ENCODE assay signal across 9 cellular contexts in the genomic region with DNA sequence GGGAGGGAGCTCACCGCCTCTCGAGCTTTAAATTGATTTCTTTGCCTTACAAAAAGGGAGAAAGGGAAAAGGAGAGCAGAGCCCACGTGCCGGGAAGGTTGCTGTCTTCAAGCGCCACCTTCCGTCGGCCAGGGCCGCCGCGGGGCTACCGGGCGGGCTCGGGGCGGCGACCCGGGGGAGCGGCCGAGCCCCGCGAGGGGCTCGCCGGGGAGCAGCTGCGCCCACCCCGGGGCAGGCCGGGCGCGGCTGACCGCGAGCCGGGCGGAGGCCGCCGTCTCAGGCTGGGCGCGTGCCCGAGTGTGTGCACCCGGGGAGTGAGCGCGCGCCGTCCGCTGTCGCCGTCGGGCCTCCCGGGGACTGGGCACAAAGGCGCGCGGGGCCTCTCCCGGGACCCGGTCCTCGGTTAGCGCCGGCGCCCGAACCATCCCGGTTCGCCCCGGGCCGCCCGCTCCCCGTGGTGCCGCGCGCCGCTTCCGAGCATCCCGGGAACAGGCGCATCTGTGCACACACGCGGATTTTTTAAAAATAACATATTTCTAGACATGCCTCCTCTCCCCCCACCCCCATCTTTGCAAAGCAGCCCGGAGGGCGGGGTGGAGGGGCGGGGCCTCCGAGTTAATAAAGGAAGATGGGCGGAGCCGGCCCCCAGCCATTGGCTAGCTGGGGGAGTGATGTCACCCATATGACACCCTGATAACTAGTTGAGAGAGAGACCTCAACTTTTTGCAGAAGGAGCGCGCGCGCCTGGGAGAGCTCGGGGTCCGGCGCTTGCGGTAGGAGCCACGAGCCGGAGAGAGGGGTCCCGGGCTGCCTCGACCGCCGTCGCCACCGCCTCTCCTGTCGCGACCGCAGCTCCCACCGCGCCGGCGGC. TPM values are rescaled to one million over a fixed set of nuclear protein-coding genes. Genes with fewer than 3 reads are reported as not detected.
DNase-seq lines count a peak whose midpoint lies in the region; ATAC-seq and TF ChIP-seq lines count a peak whose summit lies in the region.
"Had no signal": no experiment of that assay in that cellular context is flagged by ENCODE, and none has a peak within 500 bp of the region (broad histone marks: within the 10 kb centered on the region; RNA-seq: fewer than 3 reads in every experiment).

A gene (plus strand): TSS at position 726 of the 871 bp plus-strand sequence. CDS start 338 bp downstream, outside the sequence.

- DNase-seq in BE2C, result peak; percentile 77
- peak; percentile 93 for DNase-seq in NCI-H146 treated with DMSO at 0.1 percent for 48 hours (lab: John Stamatoyannopoulos, UW; ENCODE audit: unreplicated experiment)
- peak; percentile 70 for DNase-seq in kidney epithelial cell (ENCODE audit: low read depth)
- DNase-seq in colonic mucosa, result no peak
- no peak for DNase-seq in GOT3 (lab: John Stamatoyannopoulos, UW)

- H3K27me3 Mint-ChIP-seq in brain, result peaks cover 43% of the 10 kb centered on the region

- H3K4me1 Mint-ChIP-seq in brain, result peaks cover 34% of the 10 kb centered on the region

- H3K4me3 ChIP-seq in BE2C (ENCODE audit: low read depth, low read length) (peak within 1 kb of the TSS; percentile 41), kidney epithelial cell (ENCODE audit: low read depth, low read length) (peak within 1 kb of the TSS; percentile 68), urinary bladder (ENCODE audit: low read depth, low read length) (peak within 1 kb of the TSS; percentile 30), colonic mucosa (no peak within 1 kb of the TSS)
- H3K4me3 ChIP-seq: GM12878 had no signal

- peaks cover 25% of the 10 kb centered on the region for H3K36me3 Mint-ChIP-seq in brain

- no peaks in the 10 kb centered on the region for H3K36me3 ChIP-seq in BE2C
- no peaks in the 10 kb centered on the region for H3K36me3 ChIP-seq in kidney epithelial cell (ENCODE audit: control insufficient read depth, insufficient read depth, low read length)
- no peaks in the 10 kb centered on the region for H3K36me3 ChIP-seq in urinary bladder (ENCODE audit: insufficient read depth)
- H3K36me3 ChIP-seq in colonic mucosa, result no peaks in the 10 kb centered on the region

- H3K9ac ChIP-seq in colonic mucosa (ENCODE audit: low read depth in 2 of 2, low read length in 2 of 2), result no peak within 1 kb of the TSS

- peaks cover 0 to 20% (median 7%) of the 10 kb centered on the region in 5 experiments for H3K9me3 Mint-ChIP-seq in brain

- no peak within 1 kb of the TSS for H3K27ac ChIP-seq in urinary bladder (ENCODE audit: low read depth)
- H3K27ac ChIP-seq in colonic mucosa, result no peak within 1 kb of the TSS

- H3K4me3 Mint-ChIP-seq in brain, result peak within 1 kb of the TSS; percentile 94 to 99 (median 98)

- H3K27ac Mint-ChIP-seq in brain, result peak within 1 kb of the TSS; percentile 98 to 100 (median 99)

- H3K9me3 ChIP-seq in BE2C (no peaks in the 10 kb centered on the region), colonic mucosa (no peaks in the 10 kb centered on the region)

- intact Hi-C loops in colonic mucosa (cut with DNase I), result no loop called here

- TF ChIP-seq CTCF in BE2C (IDR thresholded peaks at IDR 0.05; ENCODE audit: low read depth, low read length) (no peak; the same call in 1 of the 2 replicates), brain (conservative IDR thresholded peaks at IDR 0.05) (peak; percentile 55 to 56), kidney epithelial cell (IDR thresholded peaks at IDR 0.05; ENCODE audit: insufficient read depth, low read length, poor library complexity, severe bottlenecking) (peak; percentile 31), colonic mucosa (IDR thresholded peaks at IDR 0.05) (no peak)

- H3K27me3 ChIP-seq in BE2C (peaks cover 68% of the 10 kb centered on the region), kidney epithelial cell (ENCODE audit: control insufficient read depth, insufficient read depth, low read length) (no peaks in the 10 kb centered on the region), colonic mucosa (peaks cover 33% of the 10 kb centered on the region)

- 2% methylated on average over 100 of the region's 100 CpGs for WGBS in urinary bladder

- H3K4me1 ChIP-seq in BE2C (no peaks in the 10 kb centered on the region), urinary bladder (ENCODE audit: insufficient read depth) (no peaks in the 10 kb centered on the region), colonic mucosa (no peaks in the 10 kb centered on the region)

- no peak for ATAC-seq in GM18502 (IDR thresholded peaks at IDR 0.05; ENCODE audit: poor library complexity, unreplicated experiment)
- ATAC-seq: GM12878 had no signal

RNA-seq across cellular contexts. Expression of the gene that starts here (rescaled TPM):
- polyA plus RNA-seq in BE2C (2012; ENCODE audit: insufficient read depth, insufficient read length, low read depth), result 11.6 TPM
- polyA plus RNA-seq in brain (ENCODE audit: insufficient read depth, low read depth, low replicate concordance), result 14.3 TPM
- 75.6 and 81.7 TPM in 2 replicates for total RNA-seq in kidney epithelial cell
- total RNA-seq in urinary bladder, result 9.8 TPM
- polyA plus RNA-seq in urinary bladder, result 0.01 TPM
- total RNA-seq in colonic mucosa, result under 1 TPM in 1 of 2 donors, not detected in 1; 0.35 TPM

Comparison
In these comparisons a context has a peak if more than half of its experiments do, and no peak if none do; other contexts are left out.
1. RNA of the gene that starts here (polyA plus RNA-seq): 14.3 TPM in brain (single experiment); 0.01 TPM in urinary bladder (single experiment); every median in the first group is over 10 times any median in the second.
2. DNase-seq: peak in BE2C (single experiment), NCI-H146 treated with DMSO at 0.1 percent for 48 hours (single experiment) and kidney epithelial cell (single experiment); none in colonic mucosa (single experiment) and GOT3 (single experiment).
3. CTCF ChIP-seq: peak in brain (2 of 2) and kidney epithelial cell (single experiment); none in BE2C (single experiment) and colonic mucosa (single experiment).